16 cellular contexts compared by ENCODE assay signal in genomic region chr13:99287544-99287943, GRCh38. TPM values are rescaled to one million over a fixed set of nuclear protein-coding genes. Genes with fewer than 3 reads are reported as not detected.
A peak's percentile ranks its signal among the peaks of the same experiment; 100 is the strongest.
DNase-seq lines count a peak whose midpoint lies in the region; ATAC-seq and TF ChIP-seq lines count a peak whose summit lies in the region.
"Had no signal": no experiment of that assay in that cellular context is flagged by ENCODE, and none has a peak within 500 bp of the region (broad histone marks: within the 10 kb centered on the region; RNA-seq: fewer than 3 reads in every experiment).

No MANE protein-coding gene starts in this region.

- no peak for DNase-seq in activated T-cell treated with anti-CD3 and anti-CD28 coated beads, Interleukin-2, amount 50 U/mL, for 72 hours
- DNase-seq in activated T-cell treated with anti-CD3 and anti-CD28 coated beads, Interleukin-2, amount 50 U/mL, for 48 hours = no peak
- no peak for DNase-seq in activated T-helper 2 cell treated with anti-CD3 and anti-CD28 coated beads, Interferon-gamma antibody, Interleukin-2, Interleukin-4, amounts not matched to agents 10 μg/mL and 5 μg/mL and 100 μg/mL, durations not matched to agents 14 hours and 24 hours and 36 hours (ENCODE audit: low spot score)
- no peak for DNase-seq in inferior parietal cortex (ENCODE audit: extremely low spot score)
- DNase-seq in GM10266 (ENCODE audit: extremely low spot score) = no peak
- DNase-seq in GM19238 (ENCODE audit: insufficient read length, low spot score) = no peak
- DNase-seq: effector CD4-positive, alpha-beta T cell; GOT3; IMR-90; NCI-H1436 treated with DMSO at 0.1 percent for 48 hours; NCI-H82; small intestine had no signal

- no peaks in the 10 kb centered on the region for H3K9me3 Mint-ChIP-seq in activated T-cell treated with anti-CD3 and anti-CD28 coated beads, Interleukin-2, amount 50 U/mL, for 72 hours
- H3K9me3 Mint-ChIP-seq in activated T-helper 2 cell treated with anti-CD3 and anti-CD28 coated beads, Interferon-gamma antibody, Interleukin-2, Interleukin-4, amounts not matched to agents 10 μg/mL and 5 μg/mL and 100 μg/mL, durations not matched to agents 14 hours and 24 hours and 36 hours = no peaks in the 10 kb centered on the region
- H3K9me3 Mint-ChIP-seq in stimulated activated memory B cell treated with anti-CD40 and anti-IgM and Interleukin-4, amounts not matched to agents 10 μg/mL and 1 μg/mL and 100 μg/mL, for 72 hours = no peaks in the 10 kb centered on the region

- intact Hi-C loops in activated T-helper 2 cell treated with anti-CD3 and anti-CD28 coated beads, Interferon-gamma antibody, Interleukin-2, Interleukin-4, amounts not matched to agents 10 μg/mL and 5 μg/mL and 100 μg/mL, durations not matched to agents 14 hours and 24 hours and 36 hours (cut with micrococcal nuclease) = loop anchor here (5.0 kb wide), 1 partner anchor 210 kb away; no protein-coding TSS in a partner anchor

- peak overlapping the region; percentile 83 for H3K27ac Mint-ChIP-seq in activated T-cell treated with anti-CD3 and anti-CD28 coated beads, Interleukin-2, amount 50 U/mL, for 72 hours
- peak overlapping the region; percentile 80 for H3K27ac Mint-ChIP-seq in activated T-helper 2 cell treated with anti-CD3 and anti-CD28 coated beads, Interferon-gamma antibody, Interleukin-2, Interleukin-4, amounts not matched to agents 10 μg/mL and 5 μg/mL and 100 μg/mL, durations not matched to agents 14 hours and 24 hours and 36 hours
- H3K27ac Mint-ChIP-seq in stimulated activated memory B cell treated with anti-CD40 and anti-IgM and Interleukin-4, amounts not matched to agents 10 μg/mL and 1 μg/mL and 100 μg/mL, for 72 hours = peak overlapping the region; percentile 48

- H3K4me1 Mint-ChIP-seq in activated T-cell treated with anti-CD3 and anti-CD28 coated beads, Interleukin-2, amount 50 U/mL, for 72 hours (ENCODE audit: low read depth) = peaks cover 100% of the 10 kb centered on the region
- H3K4me1 Mint-ChIP-seq in activated T-helper 2 cell treated with anti-CD3 and anti-CD28 coated beads, Interferon-gamma antibody, Interleukin-2, Interleukin-4, amounts not matched to agents 10 μg/mL and 5 μg/mL and 100 μg/mL, durations not matched to agents 14 hours and 24 hours and 36 hours (ENCODE audit: low read depth) = peaks cover 76% of the 10 kb centered on the region
- peaks cover 90% of the 10 kb centered on the region for H3K4me1 Mint-ChIP-seq in stimulated activated memory B cell treated with anti-CD40 and anti-IgM and Interleukin-4, amounts not matched to agents 10 μg/mL and 1 μg/mL and 100 μg/mL, for 72 hours

- no peaks in the 10 kb centered on the region for H3K27me3 Mint-ChIP-seq in activated T-cell treated with anti-CD3 and anti-CD28 coated beads, Interleukin-2, amount 50 U/mL, for 72 hours (ENCODE audit: low read depth)
- no peaks in the 10 kb centered on the region for H3K27me3 Mint-ChIP-seq in activated T-helper 2 cell treated with anti-CD3 and anti-CD28 coated beads, Interferon-gamma antibody, Interleukin-2, Interleukin-4, amounts not matched to agents 10 μg/mL and 5 μg/mL and 100 μg/mL, durations not matched to agents 14 hours and 24 hours and 36 hours (ENCODE audit: low read depth)
- H3K27me3 Mint-ChIP-seq in stimulated activated memory B cell treated with anti-CD40 and anti-IgM and Interleukin-4, amounts not matched to agents 10 μg/mL and 1 μg/mL and 100 μg/mL, for 72 hours = no peaks in the 10 kb centered on the region

- peak overlapping the region; percentile 59 to 71 for H3K4me3 Mint-ChIP-seq in activated T-cell treated with anti-CD3 and anti-CD28 coated beads, Interleukin-2, amount 50 U/mL, for 72 hours
- H3K4me3 Mint-ChIP-seq in activated T-helper 2 cell treated with anti-CD3 and anti-CD28 coated beads, Interferon-gamma antibody, Interleukin-2, Interleukin-4, amounts not matched to agents 10 μg/mL and 5 μg/mL and 100 μg/mL, durations not matched to agents 14 hours and 24 hours and 36 hours (ENCODE audit: low read depth) = no peak overlapping the region
- H3K4me3 Mint-ChIP-seq in stimulated activated memory B cell treated with anti-CD40 and anti-IgM and Interleukin-4, amounts not matched to agents 10 μg/mL and 1 μg/mL and 100 μg/mL, for 72 hours = no peak overlapping the region

- H3K36me3 Mint-ChIP-seq in activated T-cell treated with anti-CD3 and anti-CD28 coated beads, Interleukin-2, amount 50 U/mL, for 72 hours (ENCODE audit: insufficient read depth in 2 of 2) = peaks cover 3 to 9% of the 10 kb centered on the region in 2 donors
- peaks cover 55% of the 10 kb centered on the region for H3K36me3 Mint-ChIP-seq in activated T-helper 2 cell treated with anti-CD3 and anti-CD28 coated beads, Interferon-gamma antibody, Interleukin-2, Interleukin-4, amounts not matched to agents 10 μg/mL and 5 μg/mL and 100 μg/mL, durations not matched to agents 14 hours and 24 hours and 36 hours (ENCODE audit: low read depth)
- H3K36me3 Mint-ChIP-seq in stimulated activated memory B cell treated with anti-CD40 and anti-IgM and Interleukin-4, amounts not matched to agents 10 μg/mL and 1 μg/mL and 100 μg/mL, for 72 hours = peaks cover 28% of the 10 kb centered on the region

- ATAC-seq in activated T-cell treated with anti-CD3 and anti-CD28 coated beads, Interleukin-2, amount 50 U/mL, for 72 hours (replicated peaks in 1 of 2) = no peak
- ATAC-seq in HG02840 (IDR thresholded peaks at IDR 0.05; ENCODE audit: low FRiP score, unreplicated experiment) = peak; percentile 5
- ATAC-seq in stimulated activated memory B cell treated with anti-CD40 and anti-IgM and Interleukin-4, amounts not matched to agents 10 μg/mL and 1 μg/mL and 100 μg/mL, for 72 hours = no peak

- TF ChIP-seq CTCF in GM10266 (IDR thresholded peaks at IDR 0.05; ENCODE audit: control insufficient read depth, insufficient read depth, low read depth, missing control alignments) = no peak

RNA-seq across cellular contexts. Expression of gene GPR183, which starts 19.7 kb away (rescaled TPM):
- total RNA-seq in activated T-cell treated with anti-CD3 and anti-CD28 coated beads, Interleukin-2, amount 50 U/mL, for 72 hours = 10 to 100 TPM; 32.8 to 57.5 TPM
- total RNA-seq in activated T-helper 2 cell treated with anti-CD3 and anti-CD28 coated beads, Interferon-gamma antibody, Interleukin-2, Interleukin-4, amounts not matched to agents 10 μg/mL and 5 μg/mL and 100 μg/mL, durations not matched to agents 14 hours and 24 hours and 36 hours = 143 and 147 TPM in 2 replicates
- total RNA-seq: SK-MEL-5 had no signal

RNA-seq across cellular contexts. Expression of gene GPR18, which starts 29.4 kb away (rescaled TPM):
- total RNA-seq in activated T-cell treated with anti-CD3 and anti-CD28 coated beads, Interleukin-2, amount 50 U/mL, for 72 hours = 10 to 100 TPM; 12.4 to 17.3 TPM
- 7.4 and 8.4 TPM in 2 replicates for total RNA-seq in activated T-helper 2 cell treated with anti-CD3 and anti-CD28 coated beads, Interferon-gamma antibody, Interleukin-2, Interleukin-4, amounts not matched to agents 10 μg/mL and 5 μg/mL and 100 μg/mL, durations not matched to agents 14 hours and 24 hours and 36 hours
- total RNA-seq: IMR-90, vagina had no signal

Comparison
In these comparisons a context has a peak if more than half of its experiments do, and no peak if none do; other contexts are left out.
1. H3K4me3 Mint-ChIP-seq: peak in activated T-cell treated with anti-CD3 and anti-CD28 coated beads, Interleukin-2, amount 50 U/mL, for 72 hours (2 of 2); none in activated T-helper 2 cell treated with anti-CD3 and anti-CD28 coated beads, Interferon-gamma antibody, Interleukin-2, Interleukin-4, amounts not matched to agents 10 μg/mL and 5 μg/mL and 100 μg/mL, durations not matched to agents 14 hours and 24 hours and 36 hours (single experiment) and stimulated activated memory B cell treated with anti-CD40 and anti-IgM and Interleukin-4, amounts not matched to agents 10 μg/mL and 1 μg/mL and 100 μg/mL, for 72 hours (single experiment).
2. Peak in every context shown above with its lines, with median percentiles within 50 percentile points of each other: H3K27ac Mint-ChIP-seq.